1 cellular context compared by ENCODE assay signal in the genomic region with DNA sequence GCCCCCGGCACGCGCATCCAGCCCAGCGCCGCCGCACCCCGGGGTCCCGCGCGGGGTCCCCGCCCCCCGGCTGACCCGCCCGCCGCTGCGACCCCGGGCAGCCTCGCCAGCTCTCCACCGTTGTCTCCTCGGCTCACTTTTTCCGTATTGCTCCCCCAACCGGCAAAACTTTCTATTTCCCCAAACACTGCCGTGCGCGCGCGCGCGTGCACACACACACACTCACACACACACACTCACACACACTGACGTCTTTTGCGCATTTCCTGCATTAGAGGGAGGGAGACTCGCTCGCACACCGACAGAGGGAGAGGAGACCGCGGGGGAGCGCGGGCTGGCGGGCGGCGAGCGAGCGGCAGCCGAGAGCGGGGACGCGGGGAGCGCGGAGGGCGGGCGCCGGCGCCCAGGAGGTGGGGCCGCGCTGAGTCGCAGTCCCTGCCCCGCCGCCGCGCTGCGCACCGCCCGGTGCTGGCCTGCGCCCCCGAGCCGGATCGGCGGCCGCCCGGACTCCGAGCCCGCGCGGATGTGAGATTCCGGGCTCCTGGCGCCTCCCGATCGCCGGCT.
TF ChIP-seq lines count a peak whose summit lies in the region.

No MANE protein-coding gene starts in this region.

TF ChIP-seq in K562, 482 proteins besides CTCF, POLR2A, EP300 and RAD21 (continued from another document and continues in another):
- TF ChIP-seq, protein P1, sequence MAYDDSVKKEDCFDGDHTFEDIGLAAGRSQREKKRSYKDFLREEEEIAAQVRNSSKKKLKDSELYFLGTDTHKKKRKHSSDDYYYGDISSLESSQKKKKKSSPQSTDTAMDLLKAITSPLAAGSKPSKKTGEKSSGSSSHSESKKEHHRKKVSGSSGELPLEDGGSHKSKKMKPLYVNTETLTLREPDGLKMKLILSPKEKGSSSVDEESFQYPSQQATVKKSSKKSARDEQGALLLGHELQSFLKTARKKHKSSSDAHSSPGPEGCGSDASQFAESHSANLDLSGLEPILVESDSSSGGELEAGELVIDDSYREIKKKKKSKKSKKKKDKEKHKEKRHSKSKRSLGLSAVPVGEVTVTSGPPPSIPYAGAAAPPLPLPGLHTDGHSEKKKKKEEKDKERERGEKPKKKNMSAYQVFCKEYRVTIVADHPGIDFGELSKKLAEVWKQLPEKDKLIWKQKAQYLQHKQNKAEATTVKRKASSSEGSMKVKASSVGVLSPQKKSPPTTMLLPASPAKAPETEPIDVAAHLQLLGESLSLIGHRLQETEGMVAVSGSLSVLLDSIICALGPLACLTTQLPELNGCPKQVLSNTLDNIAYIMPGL (CRISPR knock-in tag; IDR thresholded peaks at IDR 0.05), result peak; percentile 51; the same call in 1 of the 2 replicates
- TF ChIP-seq, protein P2, sequence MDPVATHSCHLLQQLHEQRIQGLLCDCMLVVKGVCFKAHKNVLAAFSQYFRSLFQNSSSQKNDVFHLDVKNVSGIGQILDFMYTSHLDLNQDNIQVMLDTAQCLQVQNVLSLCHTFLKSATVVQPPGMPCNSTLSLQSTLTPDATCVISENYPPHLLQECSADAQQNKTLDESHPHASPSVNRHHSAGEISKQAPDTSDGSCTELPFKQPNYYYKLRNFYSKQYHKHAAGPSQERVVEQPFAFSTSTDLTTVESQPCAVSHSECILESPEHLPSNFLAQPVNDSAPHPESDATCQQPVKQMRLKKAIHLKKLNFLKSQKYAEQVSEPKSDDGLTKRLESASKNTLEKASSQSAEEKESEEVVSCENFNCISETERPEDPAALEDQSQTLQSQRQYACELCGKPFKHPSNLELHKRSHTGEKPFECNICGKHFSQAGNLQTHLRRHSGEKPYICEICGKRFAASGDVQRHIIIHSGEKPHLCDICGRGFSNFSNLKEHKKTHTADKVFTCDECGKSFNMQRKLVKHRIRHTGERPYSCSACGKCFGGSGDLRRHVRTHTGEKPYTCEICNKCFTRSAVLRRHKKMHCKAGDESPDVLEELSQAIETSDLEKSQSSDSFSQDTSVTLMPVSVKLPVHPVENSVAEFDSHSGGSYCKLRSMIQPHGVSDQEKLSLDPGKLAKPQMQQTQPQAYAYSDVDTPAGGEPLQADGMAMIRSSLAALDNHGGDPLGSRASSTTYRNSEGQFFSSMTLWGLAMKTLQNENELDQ (CRISPR knock-in tag; IDR thresholded peaks at IDR 0.05; ENCODE audit: borderline replicate concordance), result no peak
- TF ChIP-seq HNRNPK (IDR thresholded peaks at IDR 0.05; ENCODE audit: low read depth, low read length, poor library complexity, severe bottlenecking) (no peak), ZFPM2 (CRISPR knock-in tag; IDR thresholded peaks at IDR 0.05) (no peak), SMAD1 (IDR thresholded peaks at IDR 0.05; ENCODE audit: low read depth, low read length, partially characterized antibody) (no peak), ZNF507 (tag; conservative IDR thresholded peaks at IDR 0.05) (no peak), CBX2 (IDR thresholded peaks at IDR 0.05; ENCODE audit: insufficient read depth, low read length, poor library complexity, severe bottlenecking) (no peak), FOXA1 (IDR thresholded peaks at IDR 0.05; ENCODE audit: borderline replicate concordance) (no peak), CEBPB (tag; IDR thresholded peaks at IDR 0.05) (no peak), SAFB (IDR thresholded peaks at IDR 0.05; ENCODE audit: borderline replicate concordance, low read depth, low read length) (no peak), ELF4 (CRISPR knock-in tag; IDR thresholded peaks at IDR 0.05) (peak; percentile 93), RHOXF2B (CRISPR knock-in tag; conservative IDR thresholded peaks at IDR 0.05) (no peak), BRCA1 (IDR thresholded peaks at IDR 0.05) (no peak), BRCA1 (CRISPR knock-in tag; IDR thresholded peaks at IDR 0.05) (no peak), SIN3A (IDR thresholded peaks at IDR 0.05; ENCODE audit: borderline replicate concordance in 2 of 2, control insufficient read depth in 1 of 2, low read depth in 2 of 2, low read length in 2 of 2) (no peak), TARDBP (IDR thresholded peaks at IDR 0.05) (0 out of 2 replicates have a peak, but pooled peaks have one; percentile 60), POU5F1 (IDR thresholded peaks at IDR 0.05; ENCODE audit: borderline replicate concordance, low read depth, low read length, partially characterized antibody) (no peak), U2AF2 (optimal IDR thresholded peaks at IDR 0.05; ENCODE audit: low read depth, low read length) (no peak), NFATC3 (IDR thresholded peaks at IDR 0.05) (no peak), RFX7 (CRISPR knock-in tag; IDR thresholded peaks at IDR 0.05) (no peak), FOXK2 (conservative IDR thresholded peaks at IDR 0.05 in 1 of 2, IDR thresholded peaks at IDR 0.05 in 1 of 2; ENCODE audit: low read depth in 2 of 2) (no peak), ZNF699 (CRISPR knock-in tag; IDR thresholded peaks at IDR 0.05; ENCODE audit: insufficient replicate concordance) (no peak), HDGF (IDR thresholded peaks at IDR 0.05) (no peak), MYC (IDR thresholded peaks at IDR 0.05; ENCODE audit: low read depth, low read length) (peak; percentile 51; the same call in 1 of the 2 replicates), MYC (CRISPR knock-in tag; IDR thresholded peaks at IDR 0.05; ENCODE audit: borderline replicate concordance, low read depth) (no peak), NONO (IDR thresholded peaks at IDR 0.05; ENCODE audit: low read depth in 2 of 2, low read length in 1 of 2) (peak in 1 of 2 experiments; percentile 74; a peak in 2 of 4 replicates), ZNF764 (CRISPR knock-in tag; IDR thresholded peaks at IDR 0.05; ENCODE audit: low read depth) (no peak), SOX6 (IDR thresholded peaks at IDR 0.05) (peak; percentile 68; the same call in 1 of the 2 replicates)
- TF ChIP-seq, protein P3, sequence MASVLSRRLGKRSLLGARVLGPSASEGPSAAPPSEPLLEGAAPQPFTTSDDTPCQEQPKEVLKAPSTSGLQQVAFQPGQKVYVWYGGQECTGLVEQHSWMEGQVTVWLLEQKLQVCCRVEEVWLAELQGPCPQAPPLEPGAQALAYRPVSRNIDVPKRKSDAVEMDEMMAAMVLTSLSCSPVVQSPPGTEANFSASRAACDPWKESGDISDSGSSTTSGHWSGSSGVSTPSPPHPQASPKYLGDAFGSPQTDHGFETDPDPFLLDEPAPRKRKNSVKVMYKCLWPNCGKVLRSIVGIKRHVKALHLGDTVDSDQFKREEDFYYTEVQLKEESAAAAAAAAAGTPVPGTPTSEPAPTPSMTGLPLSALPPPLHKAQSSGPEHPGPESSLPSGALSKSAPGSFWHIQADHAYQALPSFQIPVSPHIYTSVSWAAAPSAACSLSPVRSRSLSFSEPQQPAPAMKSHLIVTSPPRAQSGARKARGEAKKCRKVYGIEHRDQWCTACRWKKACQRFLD (CRISPR knock-in tag; IDR thresholded peaks at IDR 0.05), result peak; percentile 75
- TF ChIP-seq, protein P4, sequence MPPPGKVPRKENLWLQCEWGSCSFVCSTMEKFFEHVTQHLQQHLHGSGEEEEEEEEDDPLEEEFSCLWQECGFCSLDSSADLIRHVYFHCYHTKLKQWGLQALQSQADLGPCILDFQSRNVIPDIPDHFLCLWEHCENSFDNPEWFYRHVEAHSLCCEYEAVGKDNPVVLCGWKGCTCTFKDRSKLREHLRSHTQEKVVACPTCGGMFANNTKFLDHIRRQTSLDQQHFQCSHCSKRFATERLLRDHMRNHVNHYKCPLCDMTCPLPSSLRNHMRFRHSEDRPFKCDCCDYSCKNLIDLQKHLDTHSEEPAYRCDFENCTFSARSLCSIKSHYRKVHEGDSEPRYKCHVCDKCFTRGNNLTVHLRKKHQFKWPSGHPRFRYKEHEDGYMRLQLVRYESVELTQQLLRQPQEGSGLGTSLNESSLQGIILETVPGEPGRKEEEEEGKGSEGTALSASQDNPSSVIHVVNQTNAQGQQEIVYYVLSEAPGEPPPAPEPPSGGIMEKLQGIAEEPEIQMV (tag; conservative IDR thresholded peaks at IDR 0.05; ENCODE audit: low read depth), result no peak
- TF ChIP-seq, protein P5, sequence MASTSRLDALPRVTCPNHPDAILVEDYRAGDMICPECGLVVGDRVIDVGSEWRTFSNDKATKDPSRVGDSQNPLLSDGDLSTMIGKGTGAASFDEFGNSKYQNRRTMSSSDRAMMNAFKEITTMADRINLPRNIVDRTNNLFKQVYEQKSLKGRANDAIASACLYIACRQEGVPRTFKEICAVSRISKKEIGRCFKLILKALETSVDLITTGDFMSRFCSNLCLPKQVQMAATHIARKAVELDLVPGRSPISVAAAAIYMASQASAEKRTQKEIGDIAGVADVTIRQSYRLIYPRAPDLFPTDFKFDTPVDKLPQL (IDR thresholded peaks at IDR 0.05; ENCODE audit: extremely low read depth, insufficient read length), result no peak
- TF ChIP-seq, protein P6, sequence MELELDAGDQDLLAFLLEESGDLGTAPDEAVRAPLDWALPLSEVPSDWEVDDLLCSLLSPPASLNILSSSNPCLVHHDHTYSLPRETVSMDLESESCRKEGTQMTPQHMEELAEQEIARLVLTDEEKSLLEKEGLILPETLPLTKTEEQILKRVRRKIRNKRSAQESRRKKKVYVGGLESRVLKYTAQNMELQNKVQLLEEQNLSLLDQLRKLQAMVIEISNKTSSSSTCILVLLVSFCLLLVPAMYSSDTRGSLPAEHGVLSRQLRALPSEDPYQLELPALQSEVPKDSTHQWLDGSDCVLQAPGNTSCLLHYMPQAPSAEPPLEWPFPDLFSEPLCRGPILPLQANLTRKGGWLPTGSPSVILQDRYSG (tag; conservative IDR thresholded peaks at IDR 0.05; ENCODE audit: low read depth), result no peak
- TF ChIP-seq, protein P7, sequence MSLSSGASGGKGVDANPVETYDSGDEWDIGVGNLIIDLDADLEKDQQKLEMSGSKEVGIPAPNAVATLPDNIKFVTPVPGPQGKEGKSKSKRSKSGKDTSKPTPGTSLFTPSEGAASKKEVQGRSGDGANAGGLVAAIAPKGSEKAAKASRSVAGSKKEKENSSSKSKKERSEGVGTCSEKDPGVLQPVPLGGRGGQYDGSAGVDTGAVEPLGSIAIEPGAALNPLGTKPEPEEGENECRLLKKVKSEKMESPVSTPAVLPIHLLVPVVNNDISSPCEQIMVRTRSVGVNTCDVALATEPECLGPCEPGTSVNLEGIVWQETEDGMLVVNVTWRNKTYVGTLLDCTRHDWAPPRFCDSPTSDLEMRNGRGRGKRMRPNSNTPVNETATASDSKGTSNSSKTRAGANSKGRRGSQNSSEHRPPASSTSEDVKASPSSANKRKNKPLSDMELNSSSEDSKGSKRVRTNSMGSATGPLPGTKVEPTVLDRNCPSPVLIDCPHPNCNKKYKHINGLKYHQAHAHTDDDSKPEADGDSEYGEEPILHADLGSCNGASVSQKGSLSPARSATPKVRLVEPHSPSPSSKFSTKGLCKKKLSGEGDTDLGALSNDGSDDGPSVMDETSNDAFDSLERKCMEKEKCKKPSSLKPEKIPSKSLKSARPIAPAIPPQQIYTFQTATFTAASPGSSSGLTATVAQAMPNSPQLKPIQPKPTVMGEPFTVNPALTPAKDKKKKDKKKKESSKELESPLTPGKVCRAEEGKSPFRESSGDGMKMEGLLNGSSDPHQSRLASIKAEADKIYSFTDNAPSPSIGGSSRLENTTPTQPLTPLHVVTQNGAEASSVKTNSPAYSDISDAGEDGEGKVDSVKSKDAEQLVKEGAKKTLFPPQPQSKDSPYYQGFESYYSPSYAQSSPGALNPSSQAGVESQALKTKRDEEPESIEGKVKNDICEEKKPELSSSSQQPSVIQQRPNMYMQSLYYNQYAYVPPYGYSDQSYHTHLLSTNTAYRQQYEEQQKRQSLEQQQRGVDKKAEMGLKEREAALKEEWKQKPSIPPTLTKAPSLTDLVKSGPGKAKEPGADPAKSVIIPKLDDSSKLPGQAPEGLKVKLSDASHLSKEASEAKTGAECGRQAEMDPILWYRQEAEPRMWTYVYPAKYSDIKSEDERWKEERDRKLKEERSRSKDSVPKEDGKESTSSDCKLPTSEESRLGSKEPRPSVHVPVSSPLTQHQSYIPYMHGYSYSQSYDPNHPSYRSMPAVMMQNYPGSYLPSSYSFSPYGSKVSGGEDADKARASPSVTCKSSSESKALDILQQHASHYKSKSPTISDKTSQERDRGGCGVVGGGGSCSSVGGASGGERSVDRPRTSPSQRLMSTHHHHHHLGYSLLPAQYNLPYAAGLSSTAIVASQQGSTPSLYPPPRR (CRISPR knock-in tag; IDR thresholded peaks at IDR 0.05; ENCODE audit: borderline replicate concordance), result no peak
